In the genomic region with DNA sequence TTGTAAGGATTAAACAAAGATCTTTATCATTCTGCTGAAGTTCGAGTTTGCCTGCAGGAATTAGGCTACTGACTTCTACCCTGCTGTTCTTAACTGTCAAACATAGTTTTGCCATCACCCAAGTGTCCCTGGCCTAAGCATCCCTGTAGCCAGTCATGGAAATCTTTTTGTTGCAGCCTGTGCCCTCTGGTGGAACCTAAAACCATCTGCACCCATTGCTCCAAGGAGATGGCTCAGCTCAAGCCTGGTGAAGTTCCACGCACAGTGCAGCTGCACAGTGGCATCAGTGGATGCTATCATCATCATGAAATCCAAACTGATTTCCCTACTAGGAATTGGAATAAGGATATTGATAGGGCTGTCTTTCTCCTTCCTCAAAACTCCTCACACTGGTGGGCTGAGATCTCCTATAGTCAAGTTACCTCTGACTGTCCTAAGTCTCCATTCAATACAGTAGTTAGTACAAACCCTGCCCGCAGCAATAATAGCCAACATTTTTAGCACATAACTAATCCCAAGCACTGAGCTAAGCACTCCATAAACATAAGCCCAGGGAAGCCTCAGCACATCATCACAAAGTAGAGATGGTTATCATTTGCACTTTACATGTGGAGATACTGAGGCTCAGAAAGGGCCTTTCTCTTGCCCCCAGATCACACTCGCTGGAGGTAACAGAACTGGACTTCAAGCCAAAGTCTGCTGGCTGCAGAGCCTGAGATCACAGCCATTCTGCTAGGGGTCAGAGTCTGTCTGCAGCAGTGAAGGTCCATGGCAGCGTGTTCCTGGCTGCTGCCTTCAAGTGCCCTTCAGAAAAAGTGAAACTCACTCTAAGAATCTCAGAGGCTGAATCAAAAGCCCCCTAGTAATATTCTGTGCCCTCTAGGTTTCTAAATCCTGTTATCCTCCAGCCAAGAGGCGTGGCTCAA, we compare ENCODE assay signal across 9 cellular contexts.
DNase-seq lines count a peak whose midpoint lies in the region; ATAC-seq and TF ChIP-seq lines count a peak whose summit lies in the region.
"Had no signal": no experiment of that assay in that cellular context is flagged by ENCODE, and none has a peak within 500 bp of the region (broad histone marks: within the 10 kb centered on the region; RNA-seq: fewer than 3 reads in every experiment).

No MANE protein-coding gene starts in this region.

- H3K4me3 ChIP-seq in epithelial cell of proximal tubule (ENCODE audit: low read depth, low read length), result no peak overlapping the region

- peak; percentile 55 for TF ChIP-seq CTCF in epithelial cell of proximal tubule (conservative IDR thresholded peaks at IDR 0.05; ENCODE audit: low read depth, low read length)

- peak; percentile 15 for DNase-seq in HK-2 (ENCODE audit: unreplicated experiment)
- peak; percentile 26 for DNase-seq in OCI-M1 (lab: John Stamatoyannopoulos, UW)
- DNase-seq in epithelial cell of proximal tubule (ENCODE audit: low read depth), result no peak
- DNase-seq in pons (ENCODE audit: low spot score), result peak; percentile 79
- no peak for DNase-seq in NCI-H2107 treated with DMSO at 0.1 percent for 48 hours (lab: John Stamatoyannopoulos, UW; ENCODE audit: unreplicated experiment)
- DNase-seq in activated T-cell treated with anti-CD3 and anti-CD28 coated beads, Interleukin-2, amount 50 U/mL, for 48 hours, result no peak
- no peak for DNase-seq in NCI-H187 treated with DMSO at 0.1 percent for 48 hours (lab: John Stamatoyannopoulos, UW)
- DNase-seq: H9 had no signal

- ATAC-seq in HG02852 (IDR thresholded peaks at IDR 0.05; ENCODE audit: unreplicated experiment), result no peak

Comparison
In these comparisons a context has a peak if more than half of its experiments do, and no peak if none do; other contexts are left out.
1. DNase-seq: peak in HK-2 (single experiment), OCI-M1 (single experiment) and pons (single experiment); none in epithelial cell of proximal tubule (single experiment), NCI-H2107 treated with DMSO at 0.1 percent for 48 hours (single experiment), activated T-cell treated with anti-CD3 and anti-CD28 coated beads, Interleukin-2, amount 50 U/mL, for 48 hours (0 of 2) and NCI-H187 treated with DMSO at 0.1 percent for 48 hours (single experiment).